In genomic region chr6:73452107-73452461, GRCh38 we compare ENCODE assay signal across 8 cellular contexts. TPM values are rescaled to one million over a fixed set of nuclear protein-coding genes. Genes with fewer than 3 reads are reported as not detected.
DNase-seq lines count a peak whose midpoint lies in the region; ATAC-seq and TF ChIP-seq lines count a peak whose summit lies in the region.

Gene CGAS (minus strand): TSS chr6:73452297. CDS start chr6:73452181, 116 bp downstream.

- H3F3A ChIP-seq in SU-DHL-6 (ENCODE audit: insufficient read depth), result no peaks in the 10 kb centered on the region

- peak; percentile 80 for DNase-seq in AG08395 (ENCODE audit: low spot score)
- peak; percentile 75 for DNase-seq in adipocyte (ENCODE audit: low read depth)
- DNase-seq in left ventricle myocardium superior, result peak; percentile 87
- peak; percentile 89 for DNase-seq in sciatic nerve (ENCODE audit: low spot score)
- DNase-seq in SHP77 (lab: John Stamatoyannopoulos, UW), result no peak

- peak within 1 kb of the TSS; percentile 48 for H2AFZ ChIP-seq in SU-DHL-6 (ENCODE audit: low read depth, low read length, severe bottlenecking)

- H3K4me1 ChIP-seq in adipocyte (ENCODE audit: control insufficient read depth, insufficient read depth, low read length), result peaks cover 7% of the 10 kb centered on the region

- no peak within 1 kb of the TSS for H3K27ac ChIP-seq in SU-DHL-6 (ENCODE audit: low read depth, low read length)

- H3K9ac ChIP-seq in SU-DHL-6 (ENCODE audit: low read length) (no peak within 1 kb of the TSS), adipocyte (ENCODE audit: low read length) (peak within 1 kb of the TSS; percentile 86)

- H3K79me2 ChIP-seq in SU-DHL-6 (ENCODE audit: insufficient read depth, low read length), result no peaks in the 10 kb centered on the region

- no peak for TF ChIP-seq CTCF in SU-DHL-6 (IDR thresholded peaks at IDR 0.05; ENCODE audit: insufficient read depth, low read length, poor library complexity, severe bottlenecking)

- H3K36me3 ChIP-seq in SU-DHL-6 (ENCODE audit: low read length) (no peaks in the 10 kb centered on the region), adipocyte (ENCODE audit: control insufficient read depth, insufficient read depth, low read length, severe bottlenecking) (no peaks in the 10 kb centered on the region)

- H3K27me3 ChIP-seq in SU-DHL-6 (ENCODE audit: low read length) (no peaks in the 10 kb centered on the region), adipocyte (replicated peaks; ENCODE audit: control insufficient read depth, insufficient read depth, low read length) (no peaks in the 10 kb centered on the region)

- peak; percentile 63 for ATAC-seq in GM18873 (IDR thresholded peaks at IDR 0.05; ENCODE audit: low FRiP score, unreplicated experiment)
- ATAC-seq in HG03159 (IDR thresholded peaks at IDR 0.05; ENCODE audit: unreplicated experiment), result peak; percentile 54
- ATAC-seq in left ventricle myocardium superior, result peak; percentile 93
- ATAC-seq in sciatic nerve, result peak; percentile 92

- peak within 1 kb of the TSS; percentile 20 for H3K4me2 ChIP-seq in SU-DHL-6 (ENCODE audit: low read depth, low read length, poor library complexity, severe bottlenecking)

- H3K4me3 ChIP-seq in SU-DHL-6 (ENCODE audit: insufficient read depth, low read length, poor library complexity, severe bottlenecking) (no peak within 1 kb of the TSS), adipocyte (ENCODE audit: low read length) (peak within 1 kb of the TSS; percentile 87)

- intact Hi-C loops in left ventricle myocardium superior (cut with micrococcal nuclease), result no loop called here
- intact Hi-C loops in sciatic nerve (cut with DNase I), result no loop called here

- H3K9me2 ChIP-seq in SU-DHL-6 (replicated peaks; ENCODE audit: insufficient read depth, low read length), result no peaks in the 10 kb centered on the region

- no peaks in the 10 kb centered on the region for H4K20me1 ChIP-seq in SU-DHL-6 (ENCODE audit: low read depth, low read length)

- H3K9me3 ChIP-seq in SU-DHL-6 (ENCODE audit: insufficient read depth, low read length) (no peaks in the 10 kb centered on the region), adipocyte (ENCODE audit: control insufficient read depth, low read length) (no peaks in the 10 kb centered on the region)

RNA-seq across cellular contexts. Expression of gene CGAS, which starts in this region (rescaled TPM):
- total RNA-seq in left ventricle myocardium superior, result 1.0 TPM
- 7.5 TPM for total RNA-seq in sciatic nerve

Comparison
In these comparisons a context has a peak if more than half of its experiments do, and no peak if none do; other contexts are left out.
1. DNase-seq: peak in AG08395 (single experiment), adipocyte (single experiment), left ventricle myocardium superior (single experiment) and sciatic nerve (single experiment); none in SHP77 (0 of 2).
2. Peak in every context shown above with its lines, with median percentiles within 50 percentile points of each other: ATAC-seq.